23 cellular contexts compared by ENCODE assay signal in the genomic region with DNA sequence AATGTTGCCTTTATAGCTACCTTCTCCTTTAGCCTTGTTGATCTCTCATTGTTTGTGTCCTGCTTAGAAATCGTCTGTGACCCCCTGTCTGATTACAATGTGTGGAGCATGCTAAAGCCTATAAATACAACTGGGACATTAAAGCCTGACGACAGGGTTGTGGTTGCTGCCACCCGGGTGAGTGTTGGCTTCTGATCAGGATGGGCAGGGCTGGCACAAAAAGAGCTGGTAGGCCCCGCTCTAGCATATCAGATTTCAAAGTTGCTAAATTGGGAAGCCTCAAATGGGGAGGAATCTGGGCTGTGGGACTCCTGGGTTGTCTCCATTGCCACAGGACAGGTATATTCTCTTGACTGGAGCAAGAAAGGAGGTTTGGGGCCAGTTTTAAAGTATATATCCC. TPM values are rescaled to one million over a fixed set of nuclear protein-coding genes. Genes with fewer than 3 reads are reported as not detected.
"Had no signal": no experiment of that assay in that cellular context is flagged by ENCODE, and none has a peak within 500 bp of the region (broad histone marks: within the 10 kb centered on the region; RNA-seq: fewer than 3 reads in every experiment).

No MANE protein-coding gene starts in this region.

- H3K4me1 Mint-ChIP-seq: WTC11 had no signal

- H3K27ac ChIP-seq: brain microvascular endothelial cell had no signal

- H3K4me3 Mint-ChIP-seq: activated CD8-positive, alpha-beta T cell treated with anti-CD3 and anti-CD28 coated beads, Interleukin-2, amount 10 ng/mL, durations not matched to agents 7 days and 5 days; activated T-cell treated with anti-CD3 and anti-CD28 coated beads, Interleukin-2, amount 50 U/mL, for 4 hours; T-helper 17 cell; WTC11 had no signal

- H3K4me3 ChIP-seq: MG63 had no signal

- H3K27me3 Mint-ChIP-seq: T-helper 17 cell had no signal

- ATAC-seq: activated CD8-positive, alpha-beta T cell treated with anti-CD3 and anti-CD28 coated beads, Interleukin-2, amount 10 ng/mL, durations not matched to agents 7 days and 5 days; activated naive CD4-positive, alpha-beta T cell treated with anti-CD3 and anti-CD28 coated beads, Interleukin-2, amount 50 U/mL, for 72 hours; activated T-cell treated with anti-CD3 and anti-CD28 coated beads, Interleukin-2, amount 50 U/mL, for 4 hours; HepG2; PC-3; T-helper 17 cell; WTC11 had no signal

- DNase-seq: activated CD4-positive, alpha-beta T cell treated with anti-CD3 and anti-CD28 coated beads for 48 hours; activated CD4-positive, alpha-beta T cell treated with anti-CD3 and anti-CD28 coated beads, Interleukin-2, amount 50 U/mL, for 4 hours; activated CD8-positive, alpha-beta T cell treated with anti-CD3 and anti-CD28 coated beads, Interleukin-2, amount 10 ng/mL, durations not matched to agents 7 days and 5 days; activated effector memory CD4-positive, alpha-beta T cell treated with anti-CD3 and anti-CD28 coated beads, Interleukin-2, amount 50 U/mL, for 16 hours; activated naive CD4-positive, alpha-beta T cell treated with Interleukin-2 at 50 U/mL for 16 hours; activated T-cell treated with anti-CD3 and anti-CD28 coated beads, Interleukin-2, amount 50 U/mL, for 4 hours; amygdala; brain microvascular endothelial cell; MG63; MV-4-11; NCI-H1092 treated with DMSO at 0.1 percent for 48 hours; NCI-H1417 treated with DMSO at 0.1 percent for 48 hours; NCI-H1694 treated with DMSO at 0.1 percent for 48 hours; NCI-H2029 treated with DMSO at 0.1 percent for 48 hours; NCI-H345; NCI-H524; PC-3; SIG-M5; T-helper 17 cell; T-helper 9 cell had no signal

- H3K9me3 Mint-ChIP-seq: activated naive CD4-positive, alpha-beta T cell treated with anti-CD3 and anti-CD28 coated beads, Interleukin-2, amount 50 U/mL, for 72 hours; activated T-cell treated with anti-CD3 and anti-CD28 coated beads, Interleukin-2, amount 50 U/mL, for 4 hours; WTC11 had no signal

- H3K27ac Mint-ChIP-seq: activated CD8-positive, alpha-beta T cell treated with anti-CD3 and anti-CD28 coated beads, Interleukin-2, amount 10 ng/mL, durations not matched to agents 7 days and 5 days; activated naive CD4-positive, alpha-beta T cell treated with anti-CD3 and anti-CD28 coated beads, Interleukin-2, amount 50 U/mL, for 72 hours; T-helper 17 cell; WTC11 had no signal

- H3K9me3 ChIP-seq: MG63 had no signal

- H3K27me3 ChIP-seq: brain microvascular endothelial cell, MG63 had no signal

RNA-seq across cellular contexts. Expression of a gene that starts 15.2 kb away (rescaled TPM):
- total RNA-seq: PC-3 had no signal

RNA-seq across cellular contexts. Expression of a gene that starts 48.7 kb away (rescaled TPM):
- total RNA-seq: activated CD8-positive, alpha-beta T cell treated with anti-CD3 and anti-CD28 coated beads, Interleukin-2, amount 10 ng/mL, durations not matched to agents 7 days and 5 days; HepG2; T-helper 17 cell had no signal
